In genomic region chr10:5563237-5563961, GRCh38 we compare ENCODE assay signal across 13 cellular contexts. TPM values are rescaled to one million over a fixed set of nuclear protein-coding genes. Genes with fewer than 3 reads are reported as not detected.
DNase-seq lines count a peak whose midpoint lies in the region; ATAC-seq and TF ChIP-seq lines count a peak whose summit lies in the region.
"Had no signal": no experiment of that assay in that cellular context is flagged by ENCODE, and none has a peak within 500 bp of the region (broad histone marks: within the 10 kb centered on the region; RNA-seq: fewer than 3 reads in every experiment).

No MANE protein-coding gene starts in this region.

- no peaks in the 10 kb centered on the region for H3K4me1 ChIP-seq in upper lobe of right lung

- no peaks in the 10 kb centered on the region for H3K9me3 Mint-ChIP-seq in activated naive CD8-positive, alpha-beta T cell treated with anti-CD3 and anti-CD28 coated beads for 36 hours

- peaks cover 24% of the 10 kb centered on the region for H3K4me1 Mint-ChIP-seq in activated naive CD8-positive, alpha-beta T cell treated with anti-CD3 and anti-CD28 coated beads for 36 hours

- no peak overlapping the region for H3K4me3 Mint-ChIP-seq in activated naive CD8-positive, alpha-beta T cell treated with anti-CD3 and anti-CD28 coated beads for 36 hours

- H3K27ac ChIP-seq in upper lobe of right lung, result no peak overlapping the region
- H3K27ac ChIP-seq: BLaER1 treated with 17β-estradiol and CSF1 and Interleukin-3, amounts not matched to agents 10 nM and 100 nM had no signal

- no peaks in the 10 kb centered on the region for H3K36me3 Mint-ChIP-seq in activated naive CD8-positive, alpha-beta T cell treated with anti-CD3 and anti-CD28 coated beads for 36 hours

- no peak overlapping the region for H3K4me3 ChIP-seq in upper lobe of right lung
- H3K4me3 ChIP-seq: BLaER1 treated with 17β-estradiol and CSF1 and Interleukin-3, amounts not matched to agents 10 nM and 100 nM had no signal

- H3K9me3 ChIP-seq in upper lobe of right lung, result no peaks in the 10 kb centered on the region
- H3K9me3 ChIP-seq: BLaER1 treated with 17β-estradiol and CSF1 and Interleukin-3, amounts not matched to agents 10 nM and 100 nM had no signal

- H3K27me3 Mint-ChIP-seq in activated naive CD8-positive, alpha-beta T cell treated with anti-CD3 and anti-CD28 coated beads for 36 hours, result no peaks in the 10 kb centered on the region

- ATAC-seq in Right ventricle myocardium inferior (no peak), left ventricle myocardium superior (no peak), upper lobe of right lung (no peak), GM18502 (IDR thresholded peaks at IDR 0.05; ENCODE audit: poor library complexity, unreplicated experiment) (no peak)

- DNase-seq in Right ventricle myocardium inferior (ENCODE audit: missing footprints), result peak; percentile 26
- DNase-seq in left ventricle myocardium superior, result no peak
- DNase-seq in activated naive CD8-positive, alpha-beta T cell treated with anti-CD3 and anti-CD28 coated beads for 36 hours, result no peak
- peak; percentile 81 for DNase-seq in mesenteric fat pad (ENCODE audit: low spot score)
- peak; percentile 55 for DNase-seq in upper lobe of right lung
- DNase-seq in SHP77 (lab: John Stamatoyannopoulos, UW), result no peak
- DNase-seq in mucosa of gallbladder (ENCODE audit: low spot score), result no peak
- DNase-seq: NCI-H446, substantia nigra had no signal

- no peaks in the 10 kb centered on the region for H3K27me3 ChIP-seq in upper lobe of right lung
- H3K27me3 ChIP-seq: BLaER1 treated with 17β-estradiol and CSF1 and Interleukin-3, amounts not matched to agents 10 nM and 100 nM had no signal

- peak overlapping the region; percentile 85 for H3K27ac Mint-ChIP-seq in activated naive CD8-positive, alpha-beta T cell treated with anti-CD3 and anti-CD28 coated beads for 36 hours

- no peak for TF ChIP-seq CTCF in upper lobe of right lung (IDR thresholded peaks at IDR 0.05)

- intact Hi-C loops in Right ventricle myocardium inferior (cut with DNase I) (no loop called here), left ventricle myocardium superior (cut with micrococcal nuclease) (no loop called here), upper lobe of right lung (cut with DNase I) (no loop called here)

- H3K36me3 ChIP-seq in upper lobe of right lung, result no peaks in the 10 kb centered on the region
- H3K36me3 ChIP-seq: BLaER1 treated with 17β-estradiol and CSF1 and Interleukin-3, amounts not matched to agents 10 nM and 100 nM had no signal

RNA-seq across cellular contexts. Expression of gene CALML3, which starts 38.6 kb away (rescaled TPM):
- total RNA-seq in Right ventricle myocardium inferior, result not detected
- total RNA-seq in left ventricle myocardium superior, result not detected
- not detected for total RNA-seq in activated naive CD8-positive, alpha-beta T cell treated with anti-CD3 and anti-CD28 coated beads for 36 hours
- not detected for total RNA-seq in mesenteric fat pad
- not detected for total RNA-seq in upper lobe of right lung
- total RNA-seq in mucosa of gallbladder, result not detected
- total RNA-seq: omental fat pad, SK-MEL-5 had no signal

Comparison
In these comparisons a context has a peak if more than half of its experiments do, and no peak if none do; other contexts are left out.
1. DNase-seq: peak in Right ventricle myocardium inferior (single experiment), mesenteric fat pad (single experiment) and upper lobe of right lung (single experiment); none in left ventricle myocardium superior (single experiment), activated naive CD8-positive, alpha-beta T cell treated with anti-CD3 and anti-CD28 coated beads for 36 hours (single experiment), SHP77 (0 of 2) and mucosa of gallbladder (single experiment).